ENCODE assay signal across 8 cellular contexts in genomic region chrX:139932901-139933796, GRCh38. TPM values are rescaled to one million over a fixed set of nuclear protein-coding genes. Genes with fewer than 3 reads are reported as not detected.
A peak's percentile ranks its signal among the peaks of the same experiment; 100 is the strongest.
DNase-seq lines count a peak whose midpoint lies in the region; ATAC-seq, FAIRE-seq and TF ChIP-seq lines count a peak whose summit lies in the region.

TSS of gene ATP11C (minus strand) at chrX:139933053. CDS start at chrX:139932042, 1,011 bp downstream.

- no peaks in the 10 kb centered on the region for H3K4me1 ChIP-seq in NT2/D1 (ENCODE audit: insufficient read depth, insufficient read length)
- H3K4me1 ChIP-seq in mucosa of stomach (ENCODE audit: control insufficient read depth, insufficient read depth, low read length): no peaks in the 10 kb centered on the region

- intact Hi-C loops in CD14-positive monocyte (cut with micrococcal nuclease): no loop called here

- FAIRE-seq in GM19239 (lab: Jason Lieb, UNC): peak; percentile 87

- H3K27ac Mint-ChIP-seq in CD14-positive monocyte: peak within 1 kb of the TSS; percentile 84 to 94 (median 91)

- H3K36me3 ChIP-seq in NT2/D1 (ENCODE audit: insufficient read depth, insufficient read length, low read length) (no peaks in the 10 kb centered on the region), mucosa of stomach (ENCODE audit: control insufficient read depth, insufficient read depth, low read length) (no peaks in the 10 kb centered on the region)

- H3K27me3 ChIP-seq in NT2/D1 (ENCODE audit: insufficient read depth, insufficient read length) (no peaks in the 10 kb centered on the region), mucosa of stomach (ENCODE audit: control insufficient read depth, insufficient read depth, low read length) (no peaks in the 10 kb centered on the region)

- no peaks in the 10 kb centered on the region for H3K9me3 ChIP-seq in NT2/D1 (ENCODE audit: insufficient read depth, low read length)
- no peaks in the 10 kb centered on the region for H3K9me3 ChIP-seq in mucosa of stomach (ENCODE audit: control insufficient read depth, low read length)

- peak within 1 kb of the TSS; percentile 81 to 88 for H3K4me3 Mint-ChIP-seq in CD14-positive monocyte

- TF ChIP-seq CTCF in CD14-positive monocyte (IDR thresholded peaks at IDR 0.05): no peak
- TF ChIP-seq CTCF in epithelial cell of proximal tubule (conservative IDR thresholded peaks at IDR 0.05; ENCODE audit: low read depth, low read length): no peak

- H3K4me3 ChIP-seq in NT2/D1 (ENCODE audit: insufficient read length, low read depth) (peak within 1 kb of the TSS; percentile 47), epithelial cell of proximal tubule (ENCODE audit: low read depth, low read length) (peak within 1 kb of the TSS; percentile 71), mucosa of stomach (ENCODE audit: low read length) (peak within 1 kb of the TSS; percentile 63)

- ATAC-seq in HG03442 (IDR thresholded peaks at IDR 0.05; ENCODE audit: unreplicated experiment): peak; percentile 72

- peaks cover 0 to 4% (median 0%) of the 10 kb centered on the region in 3 donors for H3K27me3 Mint-ChIP-seq in CD14-positive monocyte (ENCODE audit: low read depth in 3 of 3)

- DNase-seq in CD14-positive monocyte (ENCODE audit: low spot score): peak; percentile 74
- peak; percentile 42 for DNase-seq in GM19239 (ENCODE audit: insufficient read length, low spot score)
- peak; percentile 57 for DNase-seq in NT2/D1 (ENCODE audit: low read depth, low spot score)
- DNase-seq in activated T-cell treated with anti-CD3 and anti-CD28 coated beads for 24 hours (ENCODE audit: low read depth): peak; percentile 74
- no peak for DNase-seq in epithelial cell of proximal tubule (ENCODE audit: low read depth)
- DNase-seq in stimulated activated CD8-positive, alpha-beta memory T cell treated with anti-CD3 and anti-CD28 coated beads, Interleukin-4, amount 100 ng/mL, for 48 hours: peak; percentile 83

- H3K4me1 Mint-ChIP-seq in CD14-positive monocyte: peaks cover 20% of the 10 kb centered on the region

- peaks cover 0 to 12% (median 2%) of the 10 kb centered on the region in 7 donors for H3K9me3 Mint-ChIP-seq in CD14-positive monocyte

- H3K9ac ChIP-seq in NT2/D1 (ENCODE audit: insufficient read length, low read depth) (peak within 1 kb of the TSS; percentile 64), mucosa of stomach (ENCODE audit: low read length) (peak within 1 kb of the TSS; percentile 84)

- H3K36me3 Mint-ChIP-seq in CD14-positive monocyte: peaks cover 0 to 3% of the 10 kb centered on the region in 2 donors

RNA-seq across cellular contexts. Expression of gene ATP11C, which starts in this region (rescaled TPM):
- polyA plus RNA-seq in CD14-positive monocyte: 1 to 10 TPM; 1.6 to 2.5 TPM
- total RNA-seq in epithelial cell of proximal tubule: 19.2 and 19.4 TPM in 2 replicates
